Comparison of ENCODE assay signal across 24 cellular contexts in genomic region chr3:166527325-166527724, GRCh38.
A peak's percentile ranks its signal among the peaks of the same experiment; 100 is the strongest.
DNase-seq lines count a peak whose midpoint lies in the region; ATAC-seq, FAIRE-seq and TF ChIP-seq lines count a peak whose summit lies in the region.
"Had no signal": no experiment of that assay in that cellular context is flagged by ENCODE, and none has a peak within 500 bp of the region (broad histone marks: within the 10 kb centered on the region; RNA-seq: fewer than 3 reads in every experiment).

No MANE protein-coding gene starts in this region.

- H4K20me1 ChIP-seq in HepG2 (ENCODE audit: insufficient read depth, low read length): no peaks in the 10 kb centered on the region

- intact Hi-C loops in ascending aorta (cut with DNase I) (no loop called here), HepG2 (cut with micrococcal nuclease; ENCODE audit: unreplicated experiment) (no loop called here)

- H3K4me1 ChIP-seq in ascending aorta: no peaks in the 10 kb centered on the region
- H3K4me1 ChIP-seq in HepG2 (ENCODE audit: insufficient read depth, low read length): no peaks in the 10 kb centered on the region
- H3K4me1 ChIP-seq: SJCRH30, tibial nerve had no signal

- WGBS in HepG2 (ENCODE audit: low lambda C conversion rate): 0% methylated on average over 2 of the region's 2 CpGs

- H3K36me3 ChIP-seq in ascending aorta: no peaks in the 10 kb centered on the region
- no peaks in the 10 kb centered on the region for H3K36me3 ChIP-seq in HepG2 (replicated peaks in 1 of 2; ENCODE audit: control insufficient read depth in 1 of 2, insufficient read depth in 2 of 2, low read length in 2 of 2)
- H3K36me3 ChIP-seq: SJCRH30, tibial nerve had no signal

- no peak for ATAC-seq in HepG2
- ATAC-seq: left ventricle myocardium superior, mucosa of descending colon had no signal

- H3K79me2 ChIP-seq in HepG2 (ENCODE audit: insufficient read depth, low read length): no peaks in the 10 kb centered on the region

- H3K27ac ChIP-seq in ascending aorta (no peak overlapping the region), HepG2 (ENCODE audit: extremely low read length, insufficient read depth, low read length) (no peak overlapping the region)
- H3K27ac ChIP-seq: SJCRH30, tibial nerve, VCaP had no signal

- H3K27me3 ChIP-seq in ascending aorta (no peaks in the 10 kb centered on the region), HepG2 (ENCODE audit: control insufficient read depth in 1 of 2, insufficient read depth in 2 of 2, low read length in 2 of 2) (no peaks in the 10 kb centered on the region)
- H3K27me3 ChIP-seq: SJCRH30, tibial nerve had no signal

- no peak for TF ChIP-seq POLR2A in HepG2 (IDR thresholded peaks at IDR 0.05; ENCODE audit: insufficient read depth in 1 of 2, low read depth in 2 of 2, low read length in 2 of 2)

- no TSS peak for BruUV-seq in HepG2 (replicated peaks; lab: Mats Ljungman, UMichigan)

- H3K9ac ChIP-seq in HepG2 (ENCODE audit: insufficient read depth, low read depth, low read length): no peak overlapping the region

- H3K9me3 ChIP-seq in ascending aorta: no peaks in the 10 kb centered on the region
- H3K9me3 ChIP-seq in HepG2 (ENCODE audit: low read length): peaks cover 19% of the 10 kb centered on the region
- H3K9me3 ChIP-seq: SJCRH30 had no signal

- FAIRE-seq in HepG2 (lab: Jason Lieb, UNC): no peak
- FAIRE-seq: GM19239, small intestine had no signal

- in situ Hi-C loops in astrocyte of the cerebellum (cut with HindIII; ENCODE audit: low sequenced_read_pairs): no loop called here
- in situ Hi-C loops in HepG2 (cut with HindIII; ENCODE audit: extremely low pct_ligation_motif_present, low pct_unique_long_range_greater_than_20kb): no loop called here

- POLR2A ChIA-PET in HepG2 (lab: Yijun Ruan, JAX): no interaction called here

- TF ChIP-seq RAD21 in HepG2 (CRISPR knock-in tag; IDR thresholded peaks at IDR 0.05): no peak

- no peak overlapping the region for H2AFZ ChIP-seq in HepG2 (ENCODE audit: low read length)

- DNase-seq in COR-L47 (lab: John Stamatoyannopoulos, UW) (peak; percentile 2), NCI-H1105 treated with DMSO at 0.1 percent for 48 hours (lab: John Stamatoyannopoulos, UW) (peak; percentile 51), astrocyte of the cerebellum (ENCODE audit: low read depth) (peak; percentile 33), foreskin melanocyte (peak; percentile 6), DMS53 treated with DMSO at 0.1 percent for 48 hours (lab: John Stamatoyannopoulos, UW; ENCODE audit: unreplicated experiment) (no peak), mesenteric fat pad (ENCODE audit: low spot score) (no peak), ascending aorta (ENCODE audit: low spot score in 2 of 2) (no peak), HepG2 (ENCODE audit: low spot score) (no peak)
- DNase-seq: activated CD4-positive, alpha-beta T cell treated with anti-CD3 and anti-CD28 coated beads, Interleukin-2, amount 50 U/mL, for 1 hour; activated CD8-positive, alpha-beta memory T cell treated with anti-CD3 and anti-CD28 coated beads, Interleukin-2, amount 50 U/mL, for 4 hours; central memory CD4-positive, alpha-beta T cell; DMS153; GF-D8; head of caudate nucleus; KG1; left ventricle myocardium superior; mucosa of descending colon; NCI-H2029 treated with DMSO at 0.1 percent for 48 hours; NCI-H748 treated with DMSO at 0.1 percent for 48 hours; SJCRH30; small intestine had no signal

- TF ChIP-seq CTCF in astrocyte of the cerebellum (IDR thresholded peaks at IDR 0.05; ENCODE audit: low read depth, low read length, missing control alignments) (no peak), ascending aorta (IDR thresholded peaks at IDR 0.05) (no peak), HepG2 (CRISPR knock-in tag; IDR thresholded peaks at IDR 0.05) (no peak)

- no peak overlapping the region for H3K4me3 ChIP-seq in astrocyte of the cerebellum (ENCODE audit: low read depth, low read length)
- H3K4me3 ChIP-seq in ascending aorta: no peak overlapping the region
- H3K4me3 ChIP-seq in HepG2 (replicated peaks in 1 of 3; ENCODE audit: insufficient read depth in 1 of 3, low read depth in 2 of 3, low read length in 3 of 3): no peak overlapping the region
- H3K4me3 ChIP-seq: mucosa of descending colon, SJCRH30, tibial nerve had no signal

- TF ChIP-seq EP300 in HepG2 (IDR thresholded peaks at IDR 0.05; ENCODE audit: low read depth in 2 of 2, low read length in 2 of 2) (no peak), HepG2 (CRISPR knock-in tag; IDR thresholded peaks at IDR 0.05; ENCODE audit: borderline replicate concordance) (no peak)

- H3K4me2 ChIP-seq in HepG2 (ENCODE audit: low read depth, low read length): no peak overlapping the region

- CTCF ChIA-PET in HepG2 (lab: Yijun Ruan, JAX; ENCODE audit: low intra/inter-chr PET ratio, low total read pairs): no interaction called here

TF ChIP-seq in HepG2, 621 proteins besides CTCF, POLR2A, EP300 and RAD21:
- no peak for TF ChIP-seq SOX13 (IDR thresholded peaks at IDR 0.05)
- no peak for TF ChIP-seq SOX13 (CRISPR knock-in tag; conservative IDR thresholded peaks at IDR 0.05 in 1 of 2, IDR thresholded peaks at IDR 0.05 in 1 of 2)
- TF ChIP-seq DR1 (CRISPR knock-in tag; IDR thresholded peaks at IDR 0.05): no peak

Comparison
In these comparisons a context has a peak if more than half of its experiments do, and no peak if none do; other contexts are left out.
1. DNase-seq: peak in COR-L47 (single experiment), NCI-H1105 treated with DMSO at 0.1 percent for 48 hours (single experiment), astrocyte of the cerebellum (single experiment) and foreskin melanocyte (single experiment); none in DMS53 treated with DMSO at 0.1 percent for 48 hours (single experiment), mesenteric fat pad (single experiment), ascending aorta (0 of 2) and HepG2 (single experiment).